9 cellular contexts compared by ENCODE assay signal in genomic region chr11:108237058-108237481, GRCh38. TPM values are rescaled to one million over a fixed set of nuclear protein-coding genes. Genes with fewer than 3 reads are reported as not detected.
DNase-seq lines count a peak whose midpoint lies in the region; ATAC-seq and TF ChIP-seq lines count a peak whose summit lies in the region.
"Had no signal": no experiment of that assay in that cellular context is flagged by ENCODE, and none has a peak within 500 bp of the region (broad histone marks: within the 10 kb centered on the region; RNA-seq: fewer than 3 reads in every experiment).

No MANE protein-coding gene starts in this region.

- H3K36me3 Mint-ChIP-seq in IgD-negative memory B cell (peaks cover 17% of the 10 kb centered on the region), glutamatergic neuron (ENCODE audit: unreplicated experiment) (no peaks in the 10 kb centered on the region), mesothelial cell of epicardium (peaks cover 48% of the 10 kb centered on the region)

- H3K27me3 ChIP-seq in lower lobe of right lung (ENCODE audit: low read depth) = no peaks in the 10 kb centered on the region
- H3K27me3 ChIP-seq: right lobe of liver had no signal

- H3K4me1 Mint-ChIP-seq in IgD-negative memory B cell (peaks cover 31 to 35% (median 34%) of the 10 kb centered on the region in 3 donors), glutamatergic neuron (ENCODE audit: low read depth, unreplicated experiment) (peaks cover 2% of the 10 kb centered on the region), mesothelial cell of epicardium (no peaks in the 10 kb centered on the region)

- H3K4me1 ChIP-seq in lower lobe of right lung = peaks cover 16% of the 10 kb centered on the region
- H3K4me1 ChIP-seq: right lobe of liver had no signal

- intact Hi-C loops in lower lobe of right lung (cut with DNase I) = no loop called here

- peak overlapping the region; percentile 74 to 97 (median 79) for H3K27ac Mint-ChIP-seq in IgD-negative memory B cell
- H3K27ac Mint-ChIP-seq in glutamatergic neuron (ENCODE audit: unreplicated experiment) = no peak overlapping the region
- no peak overlapping the region for H3K27ac Mint-ChIP-seq in mesothelial cell of epicardium

- H3K9me3 ChIP-seq in lower lobe of right lung = no peaks in the 10 kb centered on the region
- H3K9me3 ChIP-seq: right lobe of liver had no signal

- H3K9me3 Mint-ChIP-seq in IgD-negative memory B cell (no peaks in the 10 kb centered on the region), glutamatergic neuron (ENCODE audit: unreplicated experiment) (no peaks in the 10 kb centered on the region), mesothelial cell of epicardium (peaks cover 5% of the 10 kb centered on the region)

- ATAC-seq in GM18868 (IDR thresholded peaks at IDR 0.05; ENCODE audit: unreplicated experiment) (peak; percentile 53), HG02610 (IDR thresholded peaks at IDR 0.05; ENCODE audit: unreplicated experiment) (peak; percentile 60), lower lobe of right lung (no peak)

- peaks cover 56% of the 10 kb centered on the region for H3K36me3 ChIP-seq in lower lobe of right lung

- H3K27ac ChIP-seq in lower lobe of right lung = peak overlapping the region; percentile 37

- no peak for DNase-seq in lower lobe of right lung
- DNase-seq in glutamatergic neuron = no peak
- DNase-seq in cerebellum (ENCODE audit: low spot score) = no peak
- DNase-seq in kidney glomerular epithelial cell (lab: John Stamatoyannopoulos, UW) = no peak
- DNase-seq in mesothelial cell of epicardium (ENCODE audit: low spot score in 2 of 2, unreplicated experiment in 2 of 2) = no peak
- DNase-seq: right lobe of liver had no signal

- TF ChIP-seq CTCF in lower lobe of right lung (IDR thresholded peaks at IDR 0.05) = no peak
- TF ChIP-seq CTCF in glutamatergic neuron (IDR thresholded peaks at IDR 0.05; ENCODE audit: partially characterized antibody, unreplicated experiment) = no peak
- no peak for TF ChIP-seq CTCF in mesothelial cell of epicardium (IDR thresholded peaks at IDR 0.05; ENCODE audit: unreplicated experiment)

- H3K4me3 Mint-ChIP-seq in IgD-negative memory B cell (peak overlapping the region; percentile 48 to 87 (median 58)), glutamatergic neuron (ENCODE audit: unreplicated experiment) (no peak overlapping the region), mesothelial cell of epicardium (no peak overlapping the region)

- H3K4me3 ChIP-seq in lower lobe of right lung = no peak overlapping the region
- H3K4me3 ChIP-seq: right lobe of liver had no signal

- H3K27me3 Mint-ChIP-seq in IgD-negative memory B cell = no peaks in the 10 kb centered on the region
- peaks cover 2% of the 10 kb centered on the region for H3K27me3 Mint-ChIP-seq in glutamatergic neuron (ENCODE audit: unreplicated experiment)
- H3K27me3 Mint-ChIP-seq in mesothelial cell of epicardium (ENCODE audit: low read depth) = no peaks in the 10 kb centered on the region

RNA-seq across cellular contexts. Expression of gene ATM, which starts 14.2 kb away (rescaled TPM):
- polyA plus RNA-seq in IgD-negative memory B cell = 48.7 TPM
- 91.3 TPM for total RNA-seq in lower lobe of right lung
- total RNA-seq in glutamatergic neuron (ENCODE audit: unreplicated experiment) = 139 TPM
- 172 TPM for total RNA-seq in cerebellum
- total RNA-seq in mesothelial cell of epicardium = 73.3 to 81.6 TPM (median 78.0 TPM) in 3 replicates

RNA-seq across cellular contexts. Expression of gene NPAT, which starts 14.6 kb away (rescaled TPM):
- polyA plus RNA-seq in IgD-negative memory B cell = 23.9 TPM
- 16.7 TPM for total RNA-seq in lower lobe of right lung
- 16.3 TPM for total RNA-seq in glutamatergic neuron (ENCODE audit: unreplicated experiment)
- 29.9 TPM for total RNA-seq in cerebellum
- 16.4 to 18.8 TPM (median 17.7 TPM) in 3 replicates for total RNA-seq in mesothelial cell of epicardium

Comparison
In these comparisons a context has a peak if more than half of its experiments do, and no peak if none do; other contexts are left out.
1. ATAC-seq: peak in GM18868 (single experiment) and HG02610 (single experiment); none in lower lobe of right lung (0 of 2).
2. H3K27ac Mint-ChIP-seq: peak in IgD-negative memory B cell (3 of 3); none in glutamatergic neuron (single experiment) and mesothelial cell of epicardium (single experiment).
3. H3K4me3 Mint-ChIP-seq: peak in IgD-negative memory B cell (4 of 4); none in glutamatergic neuron (single experiment) and mesothelial cell of epicardium (single experiment).